ENCODE assay signal across 12 cellular contexts in the genomic region with DNA sequence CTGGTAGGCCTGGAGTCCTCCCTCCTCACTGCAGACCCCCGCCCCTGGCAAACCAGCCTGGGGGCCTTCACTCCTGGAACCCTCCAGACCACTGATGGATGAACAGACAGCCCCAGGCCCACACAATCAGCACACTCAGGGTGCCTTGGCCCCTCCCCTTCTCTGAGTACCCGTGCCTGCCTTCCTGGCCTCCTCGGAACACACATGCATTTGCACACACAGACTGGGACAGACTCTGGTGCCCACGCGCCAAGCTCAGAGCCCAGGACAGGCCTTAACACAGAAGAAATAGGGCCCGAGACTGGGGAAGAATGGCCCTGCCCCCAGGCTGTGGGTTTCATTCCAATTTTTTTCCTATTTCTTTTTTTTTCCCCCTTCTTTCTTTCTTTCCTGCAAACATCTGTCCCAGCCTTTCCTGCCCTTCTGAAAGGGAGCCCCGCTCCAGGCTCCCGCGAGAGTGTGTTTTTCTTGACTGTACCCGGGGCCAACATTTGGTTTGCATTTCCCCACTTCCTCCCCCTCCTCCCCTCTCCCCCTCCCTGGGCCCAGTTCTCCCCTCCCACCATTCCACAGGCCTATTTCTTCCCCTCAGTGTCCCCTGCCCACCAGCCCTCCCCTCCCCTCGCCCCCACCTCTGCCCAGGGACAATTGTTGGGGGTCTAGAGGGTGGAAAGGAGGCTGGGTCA. TPM values are rescaled to one million over a fixed set of nuclear protein-coding genes. Genes with fewer than 3 reads are reported as not detected.
DNase-seq lines count a peak whose midpoint lies in the region; ATAC-seq and TF ChIP-seq lines count a peak whose summit lies in the region.
"Had no signal": no experiment of that assay in that cellular context is flagged by ENCODE, and none has a peak within 500 bp of the region (broad histone marks: within the 10 kb centered on the region; RNA-seq: fewer than 3 reads in every experiment).

No MANE protein-coding gene starts in this region.

- no peak for TF ChIP-seq CTCF in BE2C (IDR thresholded peaks at IDR 0.05; ENCODE audit: low read depth, low read length)
- TF ChIP-seq CTCF in gastroesophageal sphincter (IDR thresholded peaks at IDR 0.05) = no peak
- TF ChIP-seq CTCF in CD4-positive, alpha-beta T cell (IDR thresholded peaks at IDR 0.05) = no peak

- TF ChIP-seq POLR2A in gastroesophageal sphincter (IDR thresholded peaks at IDR 0.05) = no peak

- no peaks in the 10 kb centered on the region for H3K36me3 Mint-ChIP-seq in CD4-positive, alpha-beta T cell (ENCODE audit: low read depth)
- H3K36me3 Mint-ChIP-seq: naive B cell had no signal

- H3K4me3 ChIP-seq in BE2C (ENCODE audit: low read depth, low read length) (no peak overlapping the region), gastroesophageal sphincter (peak overlapping the region in 1 of 2 donors; percentile 49)
- H3K4me3 ChIP-seq: PC-9 had no signal

- intact Hi-C loops in sciatic nerve (cut with DNase I) = no loop called here
- intact Hi-C loops in CD4-positive, alpha-beta T cell (cut with DNase I, micrococcal nuclease) = no loop called here

- no peaks in the 10 kb centered on the region for H3K9me3 Mint-ChIP-seq in CD4-positive, alpha-beta T cell
- H3K9me3 Mint-ChIP-seq: naive B cell had no signal

- TF ChIP-seq EP300 in gastroesophageal sphincter (IDR thresholded peaks at IDR 0.05) = no peak

- peak; percentile 52 for ATAC-seq in SK-N-SH treated with all-trans-retinoic acid at 6 μM for 48 hours
- peak; percentile 50 for ATAC-seq in gastroesophageal sphincter
- ATAC-seq in sciatic nerve = peak; percentile 78
- ATAC-seq in CD4-positive, alpha-beta T cell (ENCODE audit: poor library complexity) = no peak

- POLR2A ChIA-PET in CD4-positive, alpha-beta T cell (lab: Charles Lee) = no interaction called here

- no peak overlapping the region for H3K27ac Mint-ChIP-seq in CD4-positive, alpha-beta T cell

- 30 to 46% methylated on average over 3 to 9 of the region's 11 CpGs for WGBS in gastroesophageal sphincter (ENCODE audit: low coverage in 1 of 2), 2 donors

- H3K9me3 ChIP-seq in BE2C = no peaks in the 10 kb centered on the region
- H3K9me3 ChIP-seq in gastroesophageal sphincter = no peaks in the 10 kb centered on the region
- no peaks in the 10 kb centered on the region for H3K9me3 ChIP-seq in CD4-positive, alpha-beta T cell (ENCODE audit: control insufficient read depth, low read length)

- H3K27me3 Mint-ChIP-seq in CD4-positive, alpha-beta T cell = peaks cover 11% of the 10 kb centered on the region

- H3K36me3 ChIP-seq in BE2C = peaks cover 28% of the 10 kb centered on the region
- no peaks in the 10 kb centered on the region for H3K36me3 ChIP-seq in gastroesophageal sphincter

- H3K4me1 Mint-ChIP-seq in CD4-positive, alpha-beta T cell (ENCODE audit: low read depth) = no peaks in the 10 kb centered on the region
- H3K4me1 Mint-ChIP-seq: naive B cell had no signal

- CTCF ChIA-PET in CD4-positive, alpha-beta T cell (lab: Charles Lee) = no interaction called here

- H3K27me3 ChIP-seq in BE2C (no peaks in the 10 kb centered on the region), gastroesophageal sphincter (peaks cover 15% of the 10 kb centered on the region)
- H3K27me3 ChIP-seq in CD4-positive, alpha-beta T cell (ENCODE audit: control insufficient read depth, insufficient read depth, low read length) = no peaks in the 10 kb centered on the region

- H3K4me3 Mint-ChIP-seq in CD4-positive, alpha-beta T cell = no peak overlapping the region
- H3K4me3 Mint-ChIP-seq: naive B cell had no signal

- DNase-seq in BE2C (peak; percentile 42), sciatic nerve (ENCODE audit: low spot score) (peak; percentile 75), NCI-H345 treated with DMSO at 0.1 percent for 48 hours (lab: John Stamatoyannopoulos, UW; ENCODE audit: unreplicated experiment) (no peak), HT-29 (ENCODE audit: low spot score) (no peak)
- no peak for DNase-seq in CD4-positive, alpha-beta T cell
- DNase-seq in stimulated activated CD4-positive, alpha-beta T cell treated with anti-CD3 and anti-CD28 coated beads, Interleukin-15, amount 100 ng/mL, for 24 hours = no peak
- DNase-seq: activated CD4-positive, alpha-beta T cell treated with anti-CD3 and anti-CD28 coated beads, Interleukin-2, amount 50 U/mL, for 1 hour; naive B cell; NCI-H1048; PC-9 had no signal

- H3K27ac ChIP-seq in gastroesophageal sphincter = peak overlapping the region; percentile 24 to 84 (median 73)
- no peak overlapping the region for H3K27ac ChIP-seq in CD4-positive, alpha-beta T cell (ENCODE audit: low read depth, low read length)
- H3K27ac ChIP-seq: PC-9 had no signal

- H3K4me1 ChIP-seq in BE2C (peaks cover 52% of the 10 kb centered on the region), gastroesophageal sphincter (peaks cover 0 to 40% (median 4%) of the 10 kb centered on the region in 3 donors)

TF ChIP-seq in SK-N-SH treated with all-trans-retinoic acid at 6 μM for 48 hours, 23 proteins besides CTCF, POLR2A, EP300 and RAD21 (continues in another document):
- no peak for TF ChIP-seq ARNTL (CRISPR knock-in tag; IDR thresholded peaks at IDR 0.05; ENCODE audit: borderline replicate concordance, low read depth)
- no peak for TF ChIP-seq ZNF70 (CRISPR knock-in tag; IDR thresholded peaks at IDR 0.05)
- TF ChIP-seq, protein P1, sequence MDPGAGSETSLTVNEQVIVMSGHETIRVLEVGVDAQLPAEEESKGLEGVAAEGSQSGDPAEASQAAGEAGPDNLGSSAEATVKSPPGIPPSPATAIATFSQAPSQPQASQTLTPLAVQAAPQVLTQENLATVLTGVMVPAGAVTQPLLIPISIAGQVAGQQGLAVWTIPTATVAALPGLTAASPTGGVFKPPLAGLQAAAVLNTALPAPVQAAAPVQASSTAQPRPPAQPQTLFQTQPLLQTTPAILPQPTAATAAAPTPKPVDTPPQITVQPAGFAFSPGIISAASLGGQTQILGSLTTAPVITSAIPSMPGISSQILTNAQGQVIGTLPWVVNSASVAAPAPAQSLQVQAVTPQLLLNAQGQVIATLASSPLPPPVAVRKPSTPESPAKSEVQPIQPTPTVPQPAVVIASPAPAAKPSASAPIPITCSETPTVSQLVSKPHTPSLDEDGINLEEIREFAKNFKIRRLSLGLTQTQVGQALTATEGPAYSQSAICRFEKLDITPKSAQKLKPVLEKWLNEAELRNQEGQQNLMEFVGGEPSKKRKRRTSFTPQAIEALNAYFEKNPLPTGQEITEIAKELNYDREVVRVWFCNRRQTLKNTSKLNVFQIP (CRISPR knock-in tag; IDR thresholded peaks at IDR 0.05; ENCODE audit: borderline replicate concordance, low read depth) = no peak
- TF ChIP-seq ZFP3 (CRISPR knock-in tag; IDR thresholded peaks at IDR 0.05) = no peak
- no peak for TF ChIP-seq ZFP30 (CRISPR knock-in tag; IDR thresholded peaks at IDR 0.05)
- no peak for TF ChIP-seq CREB5 (CRISPR knock-in tag; IDR thresholded peaks at IDR 0.05; ENCODE audit: low read depth)
- no peak for TF ChIP-seq ZNF8 (CRISPR knock-in tag; IDR thresholded peaks at IDR 0.05)
- TF ChIP-seq OSR1 (CRISPR knock-in tag; IDR thresholded peaks at IDR 0.05) = no peak
- TF ChIP-seq, protein P2, sequence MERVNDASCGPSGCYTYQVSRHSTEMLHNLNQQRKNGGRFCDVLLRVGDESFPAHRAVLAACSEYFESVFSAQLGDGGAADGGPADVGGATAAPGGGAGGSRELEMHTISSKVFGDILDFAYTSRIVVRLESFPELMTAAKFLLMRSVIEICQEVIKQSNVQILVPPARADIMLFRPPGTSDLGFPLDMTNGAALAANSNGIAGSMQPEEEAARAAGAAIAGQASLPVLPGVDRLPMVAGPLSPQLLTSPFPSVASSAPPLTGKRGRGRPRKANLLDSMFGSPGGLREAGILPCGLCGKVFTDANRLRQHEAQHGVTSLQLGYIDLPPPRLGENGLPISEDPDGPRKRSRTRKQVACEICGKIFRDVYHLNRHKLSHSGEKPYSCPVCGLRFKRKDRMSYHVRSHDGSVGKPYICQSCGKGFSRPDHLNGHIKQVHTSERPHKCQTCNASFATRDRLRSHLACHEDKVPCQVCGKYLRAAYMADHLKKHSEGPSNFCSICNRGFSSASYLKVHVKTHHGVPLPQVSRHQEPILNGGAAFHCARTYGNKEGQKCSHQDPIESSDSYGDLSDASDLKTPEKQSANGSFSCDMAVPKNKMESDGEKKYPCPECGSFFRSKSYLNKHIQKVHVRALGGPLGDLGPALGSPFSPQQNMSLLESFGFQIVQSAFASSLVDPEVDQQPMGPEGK (CRISPR knock-in tag; IDR thresholded peaks at IDR 0.05; ENCODE audit: borderline replicate concordance) = no peak
- no peak for TF ChIP-seq CSRNP3 (CRISPR knock-in tag; IDR thresholded peaks at IDR 0.05)
- no peak for TF ChIP-seq ESRRG (CRISPR knock-in tag; IDR thresholded peaks at IDR 0.05)
- TF ChIP-seq CSDC2 (CRISPR knock-in tag; IDR thresholded peaks at IDR 0.05) = no peak
- no peak for TF ChIP-seq ISL1 (CRISPR knock-in tag; IDR thresholded peaks at IDR 0.05)
- TF ChIP-seq RARB (CRISPR knock-in tag; IDR thresholded peaks at IDR 0.05) = no peak

RNA-seq across cellular contexts. Expression of gene TNS1, which starts 0.6 kb away (rescaled TPM):
- 65.0 TPM for polyA plus RNA-seq in BE2C (2012; ENCODE audit: insufficient read depth, insufficient read length, low read depth)
- total RNA-seq in gastroesophageal sphincter (1,000 to 10,000 TPM in 3 of 4 donors, 100 to 1,000 TPM in 1; 825 to 2,193 (median 1,462) TPM), sciatic nerve (703 TPM)
- total RNA-seq in CD4-positive, alpha-beta T cell = under 1 TPM; 0.25 to 0.34 TPM
- total RNA-seq in HT-29 (2014; rRNA removed; shearing (Covaris generic)) = 8.9 and 13.8 TPM in 2 replicates

Comparison
In these comparisons a context has a peak if more than half of its experiments do, and no peak if none do; other contexts are left out.
1. DNase-seq: peak in BE2C (single experiment) and sciatic nerve (single experiment); none in CD4-positive, alpha-beta T cell (0 of 10), NCI-H345 treated with DMSO at 0.1 percent for 48 hours (single experiment), HT-29 (single experiment) and stimulated activated CD4-positive, alpha-beta T cell treated with anti-CD3 and anti-CD28 coated beads, Interleukin-15, amount 100 ng/mL, for 24 hours (single experiment).
2. RNA of gene TNS1, which starts 0.6 kb away (total RNA-seq): 825 to 2,193 TPM in gastroesophageal sphincter and 703 TPM in sciatic nerve (single experiment); 8.9 to 13.8 TPM in HT-29 and 0.25 to 0.34 TPM in CD4-positive, alpha-beta T cell; every median in the first group is over 10 times any median in the second.